24 cellular contexts compared by ENCODE assay signal in genomic region chr6:139330271-139330670, GRCh38. TPM values are rescaled to one million over a fixed set of nuclear protein-coding genes. Genes with fewer than 3 reads are reported as not detected.
DNase-seq lines count a peak whose midpoint lies in the region; ATAC-seq, FAIRE-seq and TF ChIP-seq lines count a peak whose summit lies in the region.
"Had no signal": no experiment of that assay in that cellular context is flagged by ENCODE, and none has a peak within 500 bp of the region (broad histone marks: within the 10 kb centered on the region; RNA-seq: fewer than 3 reads in every experiment).

No MANE protein-coding gene starts in this region.

- no peak overlapping the region for H3K23ac ChIP-seq in H1 (ENCODE audit: insufficient read length)

- no peaks in the 10 kb centered on the region for H3K79me1 ChIP-seq in H1 (ENCODE audit: low read depth, low read length)

- no peaks in the 10 kb centered on the region for H3K23me2 ChIP-seq in H1 (ENCODE audit: low read depth, low read length)

- POLR2A ChIA-PET in OCI-LY7 (lab: Charles Lee) (interaction anchor here (0.7 to 10.7 kb wide), 7 partner anchors 15 to 400 kb away, joined by 3 to 132 read pairs (median 14); partner anchors contain the start of gene TXLNB), H1 (lab: Charles Lee; ENCODE audit: partially characterized antibody) (no interaction called here), HepG2 (lab: Yijun Ruan, JAX) (no interaction called here)

- H3K14ac ChIP-seq in H1 (ENCODE audit: insufficient read length) = no peak overlapping the region

- no peak overlapping the region for H4K8ac ChIP-seq in H1 (ENCODE audit: extremely low read depth, insufficient read depth, low read length)

- no peak overlapping the region for H3K18ac ChIP-seq in H1 (ENCODE audit: extremely low read depth, low read length)

- peaks cover 23% of the 10 kb centered on the region for H3K36me3 ChIP-seq in OCI-LY7 (ENCODE audit: insufficient read depth, low read length)
- no peaks in the 10 kb centered on the region for H3K36me3 ChIP-seq in H1 (ENCODE audit: control insufficient read depth in 2 of 4, insufficient read depth in 4 of 4, low read length in 3 of 4)
- no peaks in the 10 kb centered on the region for H3K36me3 ChIP-seq in HepG2 (replicated peaks in 1 of 2; ENCODE audit: control insufficient read depth in 1 of 2, insufficient read depth in 2 of 2, low read length in 2 of 2)
- H3K36me3 ChIP-seq: BE2C had no signal

- peaks cover 7% of the 10 kb centered on the region for H3K9me3 Mint-ChIP-seq in activated CD4-positive, alpha-beta T cell treated with anti-CD3 and anti-CD28 coated beads, Interleukin-2, amount 10 ng/mL, durations not matched to agents 24 days and 14 days

- CTCF ChIA-PET in OCI-LY7 (lab: Charles Lee; ENCODE audit: unreplicated experiment) = no interaction called here
- CTCF ChIA-PET in H1 (lab: Charles Lee; ENCODE audit: partially characterized antibody) = interaction anchor here (0.7 to 2.3 kb wide), 4 partner anchors 13 to 111 kb away, joined by 3 to 6 read pairs (median 4); no protein-coding TSS in a partner anchor
- CTCF ChIA-PET in HepG2 (lab: Yijun Ruan, JAX; ENCODE audit: low intra/inter-chr PET ratio, low total read pairs) = no interaction called here

- no peak for FAIRE-seq in H1 (lab: Jason Lieb, UNC)
- FAIRE-seq in HepG2 (lab: Jason Lieb, UNC) = no peak
- FAIRE-seq: HTR-8/SVneo had no signal

- H4K20me1 ChIP-seq in OCI-LY7 (ENCODE audit: insufficient read depth, low read length) (no peaks in the 10 kb centered on the region), H1 (replicated peaks in 1 of 2; ENCODE audit: control insufficient read depth in 1 of 2, insufficient read depth in 2 of 2, low read length in 2 of 2) (no peaks in the 10 kb centered on the region), HepG2 (ENCODE audit: insufficient read depth, low read length) (no peaks in the 10 kb centered on the region)

- H3K27me3 ChIP-seq in H1 (replicated peaks in 1 of 4; ENCODE audit: control insufficient read depth in 3 of 4, extremely low read depth in 1 of 4, insufficient read depth in 3 of 4, low read length in 3 of 4) (no peaks in the 10 kb centered on the region), right cardiac atrium (ENCODE audit: control insufficient read depth, insufficient read depth) (no peaks in the 10 kb centered on the region), HepG2 (ENCODE audit: control insufficient read depth in 1 of 2, insufficient read depth in 2 of 2, low read length in 2 of 2) (no peaks in the 10 kb centered on the region)
- H3K27me3 ChIP-seq: BE2C had no signal

- H3K27ac ChIP-seq in OCI-LY7 (ENCODE audit: low read depth, low read length, poor library complexity, severe bottlenecking) = peak overlapping the region; percentile 43
- no peak overlapping the region for H3K27ac ChIP-seq in H1 (ENCODE audit: low read depth, low read length)
- no peak overlapping the region for H3K27ac ChIP-seq in right cardiac atrium (ENCODE audit: low read length)
- H3K27ac ChIP-seq in HepG2 (ENCODE audit: extremely low read length, insufficient read depth, low read length) = no peak overlapping the region
- H3K27ac ChIP-seq: 22Rv1 had no signal

- H3K4me1 ChIP-seq in OCI-LY7 (ENCODE audit: insufficient read depth, low read length, poor library complexity, severe bottlenecking) (peaks cover 59% of the 10 kb centered on the region), H1 (replicated peaks in 1 of 4; ENCODE audit: control insufficient read depth in 3 of 4, insufficient read depth in 4 of 4, low read length in 3 of 4) (no peaks in the 10 kb centered on the region), right cardiac atrium (ENCODE audit: control insufficient read depth, insufficient read depth, low read length) (no peaks in the 10 kb centered on the region), HepG2 (ENCODE audit: insufficient read depth, low read length) (no peaks in the 10 kb centered on the region)
- H3K4me1 ChIP-seq: BE2C, Caco-2 had no signal

- TF ChIP-seq RAD21 in H1 (IDR thresholded peaks at IDR 0.05 in 1 of 2, conservative IDR thresholded peaks at IDR 0.05 in 1 of 2; ENCODE audit: low read depth in 2 of 2, low read length in 2 of 2) (no peak), HepG2 (CRISPR knock-in tag; IDR thresholded peaks at IDR 0.05) (no peak)

- no peak overlapping the region for H2AK5ac ChIP-seq in H1 (ENCODE audit: low read depth, low read length)

- H2BK15ac ChIP-seq in H1 (ENCODE audit: low read length) = no peak overlapping the region

- H3K9ac ChIP-seq in H1 (replicated peaks in 1 of 4; ENCODE audit: extremely low read depth in 1 of 4, low read depth in 3 of 4, low read length in 3 of 4) = no peak overlapping the region
- no peak overlapping the region for H3K9ac ChIP-seq in HepG2 (ENCODE audit: insufficient read depth, low read depth, low read length)

- intact Hi-C loops in OCI-LY7 (cut with micrococcal nuclease; ENCODE audit: unreplicated experiment) (no loop called here), right cardiac atrium (cut with DNase I) (no loop called here), HepG2 (cut with micrococcal nuclease; ENCODE audit: unreplicated experiment) (no loop called here)
- intact Hi-C loops in activated CD4-positive, alpha-beta T cell treated with anti-CD3 and anti-CD28 coated beads, Interleukin-2, amount 10 ng/mL, durations not matched to agents 24 days and 14 days (cut with micrococcal nuclease) = no loop called here

- peaks cover 5% of the 10 kb centered on the region for H3K4me1 Mint-ChIP-seq in activated CD4-positive, alpha-beta T cell treated with anti-CD3 and anti-CD28 coated beads, Interleukin-2, amount 10 ng/mL, durations not matched to agents 24 days and 14 days

- no peak overlapping the region for H2BK120ac ChIP-seq in H1 (replicated peaks; ENCODE audit: low read depth, low read length)

- H2BK20ac ChIP-seq in H1 (ENCODE audit: low read length) = no peak overlapping the region

- H2BK5ac ChIP-seq in H1 (ENCODE audit: low read depth, low read length) = no peak overlapping the region

- TF ChIP-seq POLR2A in H1 (IDR thresholded peaks at IDR 0.05; ENCODE audit: control extremely low read depth in 1 of 2, low read depth in 2 of 2, low read length in 2 of 2) (no peak), HepG2 (IDR thresholded peaks at IDR 0.05; ENCODE audit: insufficient read depth in 1 of 2, low read depth in 2 of 2, low read length in 2 of 2) (no peak)

- no TSS peak for BruUV-seq in OCI-LY7 (replicated peaks; lab: Mats Ljungman, UMichigan)
- no TSS peak for BruUV-seq in HepG2 (replicated peaks; lab: Mats Ljungman, UMichigan)

- no peak overlapping the region for H3K4ac ChIP-seq in H1 (replicated peaks; ENCODE audit: insufficient read length, low read depth, low read length)

- H3K79me2 ChIP-seq in OCI-LY7 (ENCODE audit: insufficient read depth, low read depth, low read length) (no peaks in the 10 kb centered on the region), H1 (ENCODE audit: control insufficient read depth in 1 of 2, insufficient read depth in 2 of 2, low read length in 2 of 2) (no peaks in the 10 kb centered on the region), HepG2 (ENCODE audit: insufficient read depth, low read length) (no peaks in the 10 kb centered on the region)

- H3K9me2 ChIP-seq in OCI-LY7 (ENCODE audit: insufficient read depth, low read length) = no peaks in the 10 kb centered on the region

- TF ChIP-seq EP300 in H1 (IDR thresholded peaks at IDR 0.05; ENCODE audit: borderline replicate concordance in 1 of 2, low read depth in 2 of 2, low read length in 2 of 2) = no peak
- TF ChIP-seq EP300 in HepG2 (IDR thresholded peaks at IDR 0.05; ENCODE audit: low read depth in 2 of 2, low read length in 2 of 2) = no peak
- TF ChIP-seq EP300 in HepG2 (CRISPR knock-in tag; IDR thresholded peaks at IDR 0.05; ENCODE audit: borderline replicate concordance) = no peak

- H3K27me3 Mint-ChIP-seq in activated CD4-positive, alpha-beta T cell treated with anti-CD3 and anti-CD28 coated beads, Interleukin-2, amount 10 ng/mL, durations not matched to agents 24 days and 14 days = no peaks in the 10 kb centered on the region
- H3K27me3 Mint-ChIP-seq: IgD-negative memory B cell had no signal

- no peak overlapping the region for H4K91ac ChIP-seq in H1 (replicated peaks; ENCODE audit: insufficient read length, low read length)

- H3K4me3 ChIP-seq in OCI-LY7 (ENCODE audit: low read depth, low read length, poor library complexity, severe bottlenecking) (no peak overlapping the region), H1 (ENCODE audit: extremely low read depth in 1 of 4, insufficient read depth in 2 of 4, low read depth in 3 of 4, low read length in 4 of 4) (no peak overlapping the region), right cardiac atrium (ENCODE audit: low read length) (no peak overlapping the region), HepG2 (replicated peaks in 1 of 3; ENCODE audit: insufficient read depth in 1 of 3, low read depth in 2 of 3, low read length in 3 of 3) (no peak overlapping the region)

- TF ChIP-seq CTCF in OCI-LY7 (conservative IDR thresholded peaks at IDR 0.05; ENCODE audit: low read length) (no peak), H1 (IDR thresholded peaks at IDR 0.05; ENCODE audit: control extremely low read depth in 1 of 3, insufficient read depth in 1 of 3, low read depth in 1 of 3, low read length in 3 of 3) (no peak), HepG2 (CRISPR knock-in tag; IDR thresholded peaks at IDR 0.05) (no peak)

- H2BK12ac ChIP-seq in H1 (ENCODE audit: low read depth, low read length) = no peak overlapping the region

- peak overlapping the region; percentile 57; the same call in 1 of the 2 replicates for H2AFZ ChIP-seq in OCI-LY7 (ENCODE audit: low read length)
- H2AFZ ChIP-seq in H1 (ENCODE audit: low read length) = 0 out of 2 replicates have a peak overlapping the region, but pooled peaks have one; percentile 31
- no peak overlapping the region for H2AFZ ChIP-seq in HepG2 (ENCODE audit: low read length)

- WGBS in H1 (ENCODE audit: extremely low coverage in 1 of 2, insufficient coverage in 1 of 2, insufficient read length in 1 of 2, insufficient replicate concordance in 2 of 2, low coverage in 1 of 2, low lambda C conversion rate in 2 of 2, missing lambda C conversion rate in 1 of 2), 2 experiments = 95% methylated on average over 5 of the region's 5 CpGs; no CpG with 5 or more reads in 1 of the 2 experiments
- 71% methylated on average over 5 of the region's 5 CpGs for WGBS in right cardiac atrium
- WGBS in HepG2 (ENCODE audit: low lambda C conversion rate) = 34% methylated on average over 5 of the region's 5 CpGs

- no peak for ATAC-seq in right cardiac atrium
- no peak for ATAC-seq in HepG2
- no peak for ATAC-seq in HG03342 (IDR thresholded peaks at IDR 0.05; ENCODE audit: unreplicated experiment)

- H3K27ac Mint-ChIP-seq in activated CD4-positive, alpha-beta T cell treated with anti-CD3 and anti-CD28 coated beads, Interleukin-2, amount 10 ng/mL, durations not matched to agents 24 days and 14 days = no peak overlapping the region
- H3K27ac Mint-ChIP-seq: CD4-positive, CD25-positive, alpha-beta regulatory T cell; IgD-negative memory B cell had no signal

- H3K9me3 ChIP-seq in OCI-LY7 (ENCODE audit: low read length) (peaks cover 17% of the 10 kb centered on the region), H1 (ENCODE audit: insufficient read depth in 2 of 2, low read depth in 1 of 2, low read length in 1 of 2) (no peaks in the 10 kb centered on the region), right cardiac atrium (ENCODE audit: control insufficient read depth, low read length) (no peaks in the 10 kb centered on the region), HepG2 (ENCODE audit: low read length) (no peaks in the 10 kb centered on the region)
- H3K9me3 ChIP-seq: BE2C, Caco-2 had no signal

- peak; percentile 24 for DNase-seq in NCI-H2227 (lab: John Stamatoyannopoulos, UW; ENCODE audit: unreplicated experiment)
- no peak for DNase-seq in NCI-H2227 treated with DMSO at 0.1 percent for 48 hours (lab: John Stamatoyannopoulos, UW)
- DNase-seq in OCI-LY7 (ENCODE audit: low spot score) = no peak
- DNase-seq in H1 (ENCODE audit: low read depth in 1 of 2, low spot score in 2 of 2) = no peak
- no peak for DNase-seq in right cardiac atrium
- no peak for DNase-seq in activated CD4-positive, alpha-beta T cell treated with anti-CD3 and anti-CD28 coated beads, Interleukin-2, amount 10 ng/mL, durations not matched to agents 24 days and 14 days
- no peak for DNase-seq in HepG2 (ENCODE audit: low spot score)
- DNase-seq: BE2C; Caco-2; CD4-positive, CD25-positive, alpha-beta regulatory T cell; EL; H9; Kasumi-1; MM.1S; NCI-H1105; NCI-H2081; NCI-H2171 treated with DMSO at 0.1 percent for 48 hours; NCI-H748 treated with DMSO at 0.1 percent for 48 hours; T-helper 2 cell had no signal

- no peak overlapping the region for H4K5ac ChIP-seq in H1 (ENCODE audit: insufficient read length, low read depth, low read length)

- H3K4me3 Mint-ChIP-seq in activated CD4-positive, alpha-beta T cell treated with anti-CD3 and anti-CD28 coated beads, Interleukin-2, amount 10 ng/mL, durations not matched to agents 24 days and 14 days = no peak overlapping the region
- H3K4me3 Mint-ChIP-seq: CD4-positive, CD25-positive, alpha-beta regulatory T cell; H9; IgD-negative memory B cell had no signal

- no peaks in the 10 kb centered on the region for H3K36me3 Mint-ChIP-seq in activated CD4-positive, alpha-beta T cell treated with anti-CD3 and anti-CD28 coated beads, Interleukin-2, amount 10 ng/mL, durations not matched to agents 24 days and 14 days (ENCODE audit: low read depth)

- H3K4me2 ChIP-seq in OCI-LY7 (ENCODE audit: low read length) (no peak overlapping the region), H1 (ENCODE audit: insufficient read depth in 1 of 2, low read depth in 2 of 2, low read length in 2 of 2) (no peak overlapping the region), HepG2 (ENCODE audit: low read depth, low read length) (no peak overlapping the region)

- H3K56ac ChIP-seq in H1 (replicated peaks; ENCODE audit: insufficient read length, low read depth, low read length) = no peak overlapping the region

- in situ Hi-C loops in HepG2 (cut with HindIII; ENCODE audit: extremely low pct_ligation_motif_present, low pct_unique_long_range_greater_than_20kb) = no loop called here

RNA-seq across cellular contexts. Expression of gene TXLNB, which starts 38.5 kb away (rescaled TPM):
- 7.3 and 7.9 TPM in 2 replicates for total RNA-seq in OCI-LY7 (2014; rRNA removed; shearing (Covaris generic))
- 12.4 and 13.0 TPM in 2 replicates for total RNA-seq in OCI-LY7 (2022)
- total RNA-seq in H1 (2021; fragmentation: NEBNext Ultra II Directional; extraction: Animal tissue kit (Norgen Biotek cat#: 25700)) = 0.17 and 0.21 TPM in 2 replicates
- 0.05 and 0.08 TPM in 2 replicates for polyA plus RNA-seq in H1 (2011; rRNA removed)
- polyA plus RNA-seq in H1 (2011; cell fraction: cytosol; rRNA removed) = 0.09 TPM
- polyA plus RNA-seq in H1 (2011; cell fraction: nucleus; rRNA removed) = 0.07 TPM
- polyA plus RNA-seq in H1 (2012, experiment 1 of 2) = 0.04 to 0.10 TPM (median 0.05 TPM) in 4 replicates
- not detected for polyA plus RNA-seq in H1 (2012, experiment 2 of 2)
- 0.18 TPM for polyA plus RNA-seq in H1 (2013, experiment 1 of 2)
- 0.13 TPM for polyA plus RNA-seq in H1 (2013, experiment 2 of 2)
- polyA minus RNA-seq in H1 (2011; rRNA and poly(A)+ RNA removed) = 0.06 and 0.24 TPM in 2 replicates
- not detected for polyA minus RNA-seq in H1 (2011; cell fraction: cytosol; rRNA and poly(A)+ RNA removed)
- 0.50 TPM for polyA minus RNA-seq in H1 (2011; cell fraction: nucleus; rRNA and poly(A)+ RNA removed)
- total RNA-seq in right cardiac atrium = 100 to 1,000 TPM in 2 of 4 donors, 10 to 100 TPM in 2; 66.0 to 136 (median 103) TPM
- polyA plus RNA-seq in right cardiac atrium = 48.7 TPM
- 0.09 TPM in 1 of 2 replicates, not detected in the other for total RNA-seq in activated CD4-positive, alpha-beta T cell treated with anti-CD3 and anti-CD28 coated beads, Interleukin-2, amount 10 ng/mL, durations not matched to agents 24 days and 14 days
- total RNA-seq in HepG2 (2016; rRNA removed; fragmentation: Illumina TruSeq; extraction: Trizol) = not detected in 2 replicates
- total RNA-seq in HepG2 (2016; cell fraction: cytosol; rRNA removed; fragmentation: Illumina TruSeq; extraction: Trizol; ENCODE audit: low read depth) = not detected in 2 replicates
- total RNA-seq in HepG2 (2016; cell fraction: insoluble cytoplasmic fraction; rRNA removed; fragmentation: Illumina TruSeq; extraction: Trizol) = not detected in 2 replicates
- not detected in 2 replicates for total RNA-seq in HepG2 (2016; cell fraction: membrane; rRNA removed; fragmentation: Illumina TruSeq; extraction: Trizol)
- total RNA-seq in HepG2 (2016; cell fraction: nucleus; rRNA removed; fragmentation: Illumina TruSeq; extraction: Trizol) = not detected in 2 replicates
- not detected in 2 replicates for polyA plus RNA-seq in HepG2 (2011; rRNA removed)
- polyA plus RNA-seq in HepG2 (2011; cell fraction: cytosol; rRNA removed) = 0.01 TPM in 1 of 2 replicates, not detected in the other
- not detected in 2 replicates for polyA plus RNA-seq in HepG2 (2011; cell fraction: nucleus; rRNA removed)
- not detected in 2 replicates for polyA plus RNA-seq in HepG2 (2012)
- polyA plus RNA-seq in HepG2 (2016; cell fraction: cytosol; fragmentation: Illumina TruSeq; extraction: Trizol; ENCODE audit: low read depth) = not detected in 2 replicates
- polyA plus RNA-seq in HepG2 (2016; cell fraction: insoluble cytoplasmic fraction; fragmentation: Illumina TruSeq; extraction: Trizol; ENCODE audit: low read depth) = not detected in 2 replicates
- not detected in 2 replicates for polyA plus RNA-seq in HepG2 (2016; cell fraction: membrane; fragmentation: Illumina TruSeq; extraction: Trizol; ENCODE audit: low read depth)
- not detected in 2 replicates for polyA plus RNA-seq in HepG2 (2016; cell fraction: nucleus; fragmentation: Illumina TruSeq; extraction: Trizol; ENCODE audit: insufficient read depth, low read depth)
- not detected in 2 replicates for polyA minus RNA-seq in HepG2 (2011; rRNA and poly(A)+ RNA removed; ENCODE audit: low replicate concordance)
- polyA minus RNA-seq in HepG2 (2011; cell fraction: cytosol; rRNA and poly(A)+ RNA removed) = not detected in 2 replicates
- not detected in 2 replicates for polyA minus RNA-seq in HepG2 (2011; cell fraction: nucleus; rRNA and poly(A)+ RNA removed)
- total RNA-seq: Caco-2, NCI-H460 had no signal

RNA-seq across cellular contexts. Expression of gene CITED2, which starts 44.2 kb away (rescaled TPM):
- total RNA-seq in OCI-LY7 (2014; rRNA removed; shearing (Covaris generic)) = 31.2 and 40.1 TPM in 2 replicates
- 27.1 and 35.0 TPM in 2 replicates for total RNA-seq in OCI-LY7 (2022)
- 89.1 and 97.1 TPM in 2 replicates for total RNA-seq in H1 (2021; fragmentation: NEBNext Ultra II Directional; extraction: Animal tissue kit (Norgen Biotek cat#: 25700))
- 115 and 179 TPM in 2 replicates for polyA plus RNA-seq in H1 (2011; rRNA removed)
- polyA plus RNA-seq in H1 (2011; cell fraction: cytosol; rRNA removed) = 71.8 TPM
- polyA plus RNA-seq in H1 (2011; cell fraction: nucleus; rRNA removed) = 95.8 TPM
- 48.9 to 68.3 TPM (median 60.3 TPM) in 4 replicates for polyA plus RNA-seq in H1 (2012, experiment 1 of 2)
- polyA plus RNA-seq in H1 (2012, experiment 2 of 2) = 39.7 TPM
- polyA plus RNA-seq in H1 (2013, experiment 1 of 2) = 42.8 TPM
- polyA plus RNA-seq in H1 (2013, experiment 2 of 2) = 45.1 TPM
- 24.7 and 27.3 TPM in 2 replicates for polyA minus RNA-seq in H1 (2011; rRNA and poly(A)+ RNA removed)
- 83.5 TPM for polyA minus RNA-seq in H1 (2011; cell fraction: cytosol; rRNA and poly(A)+ RNA removed)
- polyA minus RNA-seq in H1 (2011; cell fraction: nucleus; rRNA and poly(A)+ RNA removed) = 66.4 TPM
- total RNA-seq in right cardiac atrium = 100 to 1,000 TPM in 3 of 4 donors, 10 to 100 TPM in 1; 67.9 to 138 (median 113) TPM
- polyA plus RNA-seq in right cardiac atrium = 35.7 TPM
- total RNA-seq in activated CD4-positive, alpha-beta T cell treated with anti-CD3 and anti-CD28 coated beads, Interleukin-2, amount 10 ng/mL, durations not matched to agents 24 days and 14 days = 49.0 and 56.0 TPM in 2 replicates
- total RNA-seq in HepG2 (2016; rRNA removed; fragmentation: Illumina TruSeq; extraction: Trizol) = 16.8 and 17.6 TPM in 2 replicates
- total RNA-seq in HepG2 (2016; cell fraction: cytosol; rRNA removed; fragmentation: Illumina TruSeq; extraction: Trizol; ENCODE audit: low read depth) = 3.3 and 5.6 TPM in 2 replicates
- total RNA-seq in HepG2 (2016; cell fraction: insoluble cytoplasmic fraction; rRNA removed; fragmentation: Illumina TruSeq; extraction: Trizol) = 12.5 and 18.6 TPM in 2 replicates
- 8.2 and 9.8 TPM in 2 replicates for total RNA-seq in HepG2 (2016; cell fraction: membrane; rRNA removed; fragmentation: Illumina TruSeq; extraction: Trizol)
- total RNA-seq in HepG2 (2016; cell fraction: nucleus; rRNA removed; fragmentation: Illumina TruSeq; extraction: Trizol) = 10.2 and 12.3 TPM in 2 replicates
- 57.2 and 66.8 TPM in 2 replicates for polyA plus RNA-seq in HepG2 (2011; rRNA removed)
- 22.6 and 34.2 TPM in 2 replicates for polyA plus RNA-seq in HepG2 (2011; cell fraction: cytosol; rRNA removed)
- 38.3 and 44.4 TPM in 2 replicates for polyA plus RNA-seq in HepG2 (2011; cell fraction: nucleus; rRNA removed)
- 27.9 and 37.4 TPM in 2 replicates for polyA plus RNA-seq in HepG2 (2012)
- polyA plus RNA-seq in HepG2 (2016; cell fraction: cytosol; fragmentation: Illumina TruSeq; extraction: Trizol; ENCODE audit: low read depth) = 4.1 and 4.2 TPM in 2 replicates
- polyA plus RNA-seq in HepG2 (2016; cell fraction: insoluble cytoplasmic fraction; fragmentation: Illumina TruSeq; extraction: Trizol; ENCODE audit: low read depth) = 26.3 and 33.5 TPM in 2 replicates
- 7.9 and 8.1 TPM in 2 replicates for polyA plus RNA-seq in HepG2 (2016; cell fraction: membrane; fragmentation: Illumina TruSeq; extraction: Trizol; ENCODE audit: low read depth)
- polyA plus RNA-seq in HepG2 (2016; cell fraction: nucleus; fragmentation: Illumina TruSeq; extraction: Trizol; ENCODE audit: insufficient read depth, low read depth) = 29.6 and 30.7 TPM in 2 replicates
- polyA minus RNA-seq in HepG2 (2011; rRNA and poly(A)+ RNA removed; ENCODE audit: low replicate concordance) = 17.4 and 116 TPM in 2 replicates
- 48.9 and 60.6 TPM in 2 replicates for polyA minus RNA-seq in HepG2 (2011; cell fraction: cytosol; rRNA and poly(A)+ RNA removed)
- polyA minus RNA-seq in HepG2 (2011; cell fraction: nucleus; rRNA and poly(A)+ RNA removed) = 23.0 and 29.2 TPM in 2 replicates

Comparison
In these comparisons a context has a peak if more than half of its experiments do, and no peak if none do; other contexts are left out.
1. RNA of gene TXLNB, which starts 38.5 kb away (total RNA-seq): 66.0 to 136 TPM in right cardiac atrium; 7.3 to 13.0 TPM in OCI-LY7, 0.17 to 0.21 TPM in H1, 0.09 TPM in activated CD4-positive, alpha-beta T cell treated with anti-CD3 and anti-CD28 coated beads, Interleukin-2, amount 10 ng/mL, durations not matched to agents 24 days and 14 days and not detected in HepG2; every median in the first group is over 4 times any median in the second.